17 cellular contexts compared by ENCODE assay signal in the genomic region with DNA sequence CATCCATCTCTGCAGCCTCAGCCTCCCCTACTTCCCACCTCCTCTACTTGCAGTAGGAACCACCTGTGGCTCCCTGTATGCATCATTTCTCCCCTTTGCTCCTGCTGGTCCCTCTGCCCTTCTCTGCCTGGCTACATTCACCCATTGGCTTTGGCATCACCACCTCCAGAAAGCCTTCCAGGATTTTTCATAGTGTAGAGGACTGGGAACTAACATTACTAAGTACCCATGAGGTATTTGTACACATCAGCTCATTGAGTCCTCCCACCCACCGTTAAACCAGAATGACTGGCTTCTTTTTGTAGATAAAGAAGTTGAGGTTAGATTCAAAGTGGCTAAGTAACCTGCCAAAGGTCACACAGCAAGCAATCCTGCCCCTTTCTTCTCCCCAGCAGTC. TPM values are rescaled to one million over a fixed set of nuclear protein-coding genes. Genes with fewer than 3 reads are reported as not detected.
DNase-seq lines count a peak whose midpoint lies in the region; ATAC-seq and TF ChIP-seq lines count a peak whose summit lies in the region.
"Had no signal": no experiment of that assay in that cellular context is flagged by ENCODE, and none has a peak within 500 bp of the region (broad histone marks: within the 10 kb centered on the region; RNA-seq: fewer than 3 reads in every experiment).

No MANE protein-coding gene starts in this region.

- TF ChIP-seq CTCF in Calu3 (IDR thresholded peaks at IDR 0.05; ENCODE audit: unreplicated experiment) (no peak), progenitor cell of endocrine pancreas (IDR thresholded peaks at IDR 0.05; ENCODE audit: unreplicated experiment) (no peak), left lung (IDR thresholded peaks at IDR 0.05) (no peak), OCI-LY7 (conservative IDR thresholded peaks at IDR 0.05; ENCODE audit: low read length) (no peak)

- H3K36me3 ChIP-seq in left lung (peaks cover 0 to 17% of the 10 kb centered on the region in 2 donors), OCI-LY7 (ENCODE audit: insufficient read depth, low read length) (no peaks in the 10 kb centered on the region; the same call in 1 of the 2 replicates)

- CTCF ChIA-PET in activated CD4-positive, alpha-beta memory T cell treated with anti-CD3 and anti-CD28 coated beads for 36 hours (lab: Charles Lee): interaction anchor here (0.7 to 1.5 kb wide), 3 partner anchors 16 to 28 kb away, joined by 3 to 4 read pairs (median 4); no protein-coding TSS in a partner anchor
- CTCF ChIA-PET in activated CD4-positive, alpha-beta memory T cell treated with anti-CD3 and anti-CD28 coated beads, Interleukin-2, amount 10 ng/mL, durations not matched to agents 7 days and 5 days (lab: Charles Lee): no interaction called here
- CTCF ChIA-PET in Calu3 (lab: Charles Lee): no interaction called here
- CTCF ChIA-PET in OCI-LY7 (lab: Charles Lee; ENCODE audit: unreplicated experiment): no interaction called here

- H3K4me1 Mint-ChIP-seq in activated CD4-positive, alpha-beta memory T cell treated with anti-CD3 and anti-CD28 coated beads for 36 hours (ENCODE audit: low read depth): peaks cover 76% of the 10 kb centered on the region
- peaks cover 86% of the 10 kb centered on the region for H3K4me1 Mint-ChIP-seq in activated CD4-positive, alpha-beta memory T cell treated with anti-CD3 and anti-CD28 coated beads, Interleukin-2, amount 10 ng/mL, durations not matched to agents 7 days and 5 days
- H3K4me1 Mint-ChIP-seq in Calu3 (ENCODE audit: low read depth, unreplicated experiment): peaks cover 27% of the 10 kb centered on the region
- H3K4me1 Mint-ChIP-seq in activated naive CD8-positive, alpha-beta T cell treated with anti-CD3 and anti-CD28 coated beads for 36 hours: peaks cover 67% of the 10 kb centered on the region
- peaks cover 13% of the 10 kb centered on the region for H3K4me1 Mint-ChIP-seq in progenitor cell of endocrine pancreas (ENCODE audit: low read depth)

- BruUV-seq in Calu3 (replicated peaks; lab: Mats Ljungman, UMichigan) (no TSS peak), OCI-LY7 (replicated peaks; lab: Mats Ljungman, UMichigan) (no TSS peak)

- H3K27me3 Mint-ChIP-seq in activated CD4-positive, alpha-beta memory T cell treated with anti-CD3 and anti-CD28 coated beads for 36 hours: no peaks in the 10 kb centered on the region
- no peaks in the 10 kb centered on the region for H3K27me3 Mint-ChIP-seq in activated CD4-positive, alpha-beta memory T cell treated with anti-CD3 and anti-CD28 coated beads, Interleukin-2, amount 10 ng/mL, durations not matched to agents 7 days and 5 days
- peaks cover 10% of the 10 kb centered on the region for H3K27me3 Mint-ChIP-seq in Calu3 (ENCODE audit: unreplicated experiment)
- H3K27me3 Mint-ChIP-seq in activated naive CD8-positive, alpha-beta T cell treated with anti-CD3 and anti-CD28 coated beads for 36 hours: no peaks in the 10 kb centered on the region
- peaks cover 24% of the 10 kb centered on the region for H3K27me3 Mint-ChIP-seq in progenitor cell of endocrine pancreas

- no peak for ATAC-seq in left lung

- no peak overlapping the region for H3K4me3 Mint-ChIP-seq in activated CD4-positive, alpha-beta memory T cell treated with anti-CD3 and anti-CD28 coated beads for 36 hours
- H3K4me3 Mint-ChIP-seq in activated CD4-positive, alpha-beta memory T cell treated with anti-CD3 and anti-CD28 coated beads, Interleukin-2, amount 10 ng/mL, durations not matched to agents 7 days and 5 days: no peak overlapping the region
- H3K4me3 Mint-ChIP-seq in Calu3 (ENCODE audit: low read depth, unreplicated experiment) (no peak overlapping the region), progenitor cell of endocrine pancreas (ENCODE audit: low read depth) (no peak overlapping the region)
- H3K4me3 Mint-ChIP-seq in activated naive CD8-positive, alpha-beta T cell treated with anti-CD3 and anti-CD28 coated beads for 36 hours: peak overlapping the region; percentile 18
- H3K4me3 Mint-ChIP-seq: endodermal cell, type B pancreatic cell had no signal

- H3K9me3 ChIP-seq in left lung: no peaks in the 10 kb centered on the region
- no peaks in the 10 kb centered on the region for H3K9me3 ChIP-seq in OCI-LY7 (ENCODE audit: low read length)

- H4K20me1 ChIP-seq in OCI-LY7 (ENCODE audit: insufficient read depth, low read length): no peaks in the 10 kb centered on the region

- H3K79me2 ChIP-seq in OCI-LY7 (ENCODE audit: insufficient read depth, low read depth, low read length): no peaks in the 10 kb centered on the region

- H3K4me2 ChIP-seq in OCI-LY7 (ENCODE audit: low read length): no peak overlapping the region

- H3K9me3 Mint-ChIP-seq in activated CD4-positive, alpha-beta memory T cell treated with anti-CD3 and anti-CD28 coated beads for 36 hours: no peaks in the 10 kb centered on the region
- H3K9me3 Mint-ChIP-seq in activated CD4-positive, alpha-beta memory T cell treated with anti-CD3 and anti-CD28 coated beads, Interleukin-2, amount 10 ng/mL, durations not matched to agents 7 days and 5 days: no peaks in the 10 kb centered on the region
- H3K9me3 Mint-ChIP-seq in Calu3 (ENCODE audit: low read depth, unreplicated experiment): no peaks in the 10 kb centered on the region
- H3K9me3 Mint-ChIP-seq in activated naive CD8-positive, alpha-beta T cell treated with anti-CD3 and anti-CD28 coated beads for 36 hours: no peaks in the 10 kb centered on the region
- H3K9me3 Mint-ChIP-seq in progenitor cell of endocrine pancreas (ENCODE audit: low read depth): no peaks in the 10 kb centered on the region
- H3K9me3 Mint-ChIP-seq: endodermal cell, type B pancreatic cell had no signal

- H3K4me3 ChIP-seq in left lung (no peak overlapping the region), OCI-LY7 (ENCODE audit: low read depth, low read length, poor library complexity, severe bottlenecking) (no peak overlapping the region)

- H3K27ac ChIP-seq in left lung (no peak overlapping the region), OCI-LY7 (ENCODE audit: low read depth, low read length, poor library complexity, severe bottlenecking) (no peak overlapping the region)

- H3K4me1 ChIP-seq in left lung: peaks cover 20 to 84% of the 10 kb centered on the region in 2 donors
- H3K4me1 ChIP-seq in OCI-LY7 (ENCODE audit: insufficient read depth, low read length, poor library complexity, severe bottlenecking): peaks cover 71% of the 10 kb centered on the region

- H2AFZ ChIP-seq in OCI-LY7 (ENCODE audit: low read length): no peak overlapping the region

- POLR2A ChIA-PET in activated CD4-positive, alpha-beta memory T cell treated with anti-CD3 and anti-CD28 coated beads for 36 hours (lab: Charles Lee): interaction anchor here (1.0 kb wide), 1 partner anchor 24 kb away, joined by 3 read pairs; no protein-coding TSS in a partner anchor
- POLR2A ChIA-PET in activated CD4-positive, alpha-beta memory T cell treated with anti-CD3 and anti-CD28 coated beads, Interleukin-2, amount 10 ng/mL, durations not matched to agents 7 days and 5 days (lab: Charles Lee): interaction anchor here (1.0 to 1.2 kb wide), 2 partner anchors 19 to 37 kb away, joined by 3 read pairs; no protein-coding TSS in a partner anchor
- POLR2A ChIA-PET in OCI-LY7 (lab: Charles Lee): interaction anchor here (1.0 to 1.7 kb wide), 3 partner anchors 8 to 54 kb away, joined by 3 to 5 read pairs (median 4); no protein-coding TSS in a partner anchor

- intact Hi-C loops in activated CD4-positive, alpha-beta memory T cell treated with anti-CD3 and anti-CD28 coated beads for 36 hours (cut with micrococcal nuclease): loop anchor here (5.0 kb wide), 1 partner anchor 33 kb away; no protein-coding TSS in a partner anchor
- intact Hi-C loops in Calu3 (cut with micrococcal nuclease; ENCODE audit: unreplicated experiment) (no loop called here), left lung (cut with DNase I) (no loop called here), OCI-LY7 (cut with micrococcal nuclease; ENCODE audit: unreplicated experiment) (no loop called here)

- peaks cover 9% of the 10 kb centered on the region for H3K36me3 Mint-ChIP-seq in activated CD4-positive, alpha-beta memory T cell treated with anti-CD3 and anti-CD28 coated beads for 36 hours
- peaks cover 42% of the 10 kb centered on the region for H3K36me3 Mint-ChIP-seq in activated CD4-positive, alpha-beta memory T cell treated with anti-CD3 and anti-CD28 coated beads, Interleukin-2, amount 10 ng/mL, durations not matched to agents 7 days and 5 days (ENCODE audit: low read depth)
- H3K36me3 Mint-ChIP-seq in Calu3 (ENCODE audit: insufficient read depth, unreplicated experiment) (no peaks in the 10 kb centered on the region), progenitor cell of endocrine pancreas (ENCODE audit: insufficient read depth) (no peaks in the 10 kb centered on the region)
- peaks cover 26% of the 10 kb centered on the region for H3K36me3 Mint-ChIP-seq in activated naive CD8-positive, alpha-beta T cell treated with anti-CD3 and anti-CD28 coated beads for 36 hours
- H3K36me3 Mint-ChIP-seq: type B pancreatic cell had no signal

- no peaks in the 10 kb centered on the region for H3K27me3 ChIP-seq in left lung

- no peaks in the 10 kb centered on the region for H3K9me2 ChIP-seq in OCI-LY7 (ENCODE audit: insufficient read depth, low read length)

- DNase-seq in activated CD4-positive, alpha-beta memory T cell treated with anti-CD3 and anti-CD28 coated beads for 36 hours: no peak
- no peak for DNase-seq in activated CD4-positive, alpha-beta memory T cell treated with anti-CD3 and anti-CD28 coated beads, Interleukin-2, amount 10 ng/mL, durations not matched to agents 7 days and 5 days
- DNase-seq in Calu3 (no peak), progenitor cell of endocrine pancreas (ENCODE audit: low spot score, unreplicated experiment) (no peak), NCI-H524 treated with DMSO at 0.1 percent for 48 hours (lab: John Stamatoyannopoulos, UW) (no peak), left lung (no peak), OCI-LY7 (ENCODE audit: low spot score) (no peak)
- no peak for DNase-seq in activated naive CD8-positive, alpha-beta T cell treated with anti-CD3 and anti-CD28 coated beads for 36 hours
- DNase-seq: activated CD8-positive, alpha-beta memory T cell treated with anti-CD3 and anti-CD28 coated beads for 24 hours; activated naive CD4-positive, alpha-beta T cell treated with anti-CD3 and anti-CD28 coated beads, Interleukin-2, amount 50 U/mL, for 16 hours; DMS 273 treated with DMSO at 0.1 percent for 48 hours; endodermal cell; mammary epithelial cell; MM.1S; NCI-H2107; NCI-H748 treated with DMSO at 0.1 percent for 48 hours had no signal

- H3K27ac Mint-ChIP-seq in activated CD4-positive, alpha-beta memory T cell treated with anti-CD3 and anti-CD28 coated beads for 36 hours: peak overlapping the region; percentile 49
- H3K27ac Mint-ChIP-seq in activated CD4-positive, alpha-beta memory T cell treated with anti-CD3 and anti-CD28 coated beads, Interleukin-2, amount 10 ng/mL, durations not matched to agents 7 days and 5 days: no peak overlapping the region
- H3K27ac Mint-ChIP-seq in Calu3 (ENCODE audit: unreplicated experiment): peak overlapping the region; percentile 50
- peak overlapping the region; percentile 51 for H3K27ac Mint-ChIP-seq in activated naive CD8-positive, alpha-beta T cell treated with anti-CD3 and anti-CD28 coated beads for 36 hours
- H3K27ac Mint-ChIP-seq in progenitor cell of endocrine pancreas: peak overlapping the region; percentile 65
- H3K27ac Mint-ChIP-seq: endodermal cell had no signal

RNA-seq across cellular contexts. Expression of gene SYNE3, which starts 17.1 kb away (rescaled TPM):
- total RNA-seq in activated CD4-positive, alpha-beta memory T cell treated with anti-CD3 and anti-CD28 coated beads for 36 hours: 10 to 100 TPM; 35.3 to 37.3 TPM
- total RNA-seq in activated CD4-positive, alpha-beta memory T cell treated with anti-CD3 and anti-CD28 coated beads, Interleukin-2, amount 10 ng/mL, durations not matched to agents 7 days and 5 days: 10 to 100 TPM; 86.2 to 89.5 TPM
- 0.97 and 1.1 TPM in 2 replicates for total RNA-seq in Calu3 (2022)
- total RNA-seq in activated naive CD8-positive, alpha-beta T cell treated with anti-CD3 and anti-CD28 coated beads for 36 hours: 10 to 100 TPM; 38.0 to 38.8 TPM
- 0.31 and 0.44 TPM in 2 replicates for total RNA-seq in progenitor cell of endocrine pancreas
- total RNA-seq in left lung: 10 to 100 TPM; 11.1 to 25.4 TPM
- total RNA-seq in OCI-LY7 (2014; rRNA removed; shearing (Covaris generic)): 0.26 and 0.60 TPM in 2 replicates
- total RNA-seq in OCI-LY7 (2022): 4.1 and 4.5 TPM in 2 replicates

RNA-seq across cellular contexts. Expression of gene GLRX5, which starts 35.5 kb away (rescaled TPM):
- 10 to 100 TPM; 31.8 to 32.2 TPM for total RNA-seq in activated CD4-positive, alpha-beta memory T cell treated with anti-CD3 and anti-CD28 coated beads for 36 hours
- 10 to 100 TPM; 30.4 to 34.5 TPM for total RNA-seq in activated CD4-positive, alpha-beta memory T cell treated with anti-CD3 and anti-CD28 coated beads, Interleukin-2, amount 10 ng/mL, durations not matched to agents 7 days and 5 days
- total RNA-seq in Calu3 (2022): 54.8 and 58.0 TPM in 2 replicates
- total RNA-seq in activated naive CD8-positive, alpha-beta T cell treated with anti-CD3 and anti-CD28 coated beads for 36 hours: 10 to 100 TPM; 57.9 to 60.7 TPM
- total RNA-seq in progenitor cell of endocrine pancreas: 53.3 and 54.8 TPM in 2 replicates
- 10 to 100 TPM; 29.4 to 29.5 TPM for total RNA-seq in left lung
- 59.6 and 68.2 TPM in 2 replicates for total RNA-seq in OCI-LY7 (2014; rRNA removed; shearing (Covaris generic))
- total RNA-seq in OCI-LY7 (2022): 78.4 and 82.6 TPM in 2 replicates
